9 cellular contexts compared by ENCODE assay signal in genomic region chr19:47610902-47611301, GRCh38. TPM values are rescaled to one million over a fixed set of nuclear protein-coding genes. Genes with fewer than 3 reads are reported as not detected.
DNase-seq lines count a peak whose midpoint lies in the region; ATAC-seq and TF ChIP-seq lines count a peak whose summit lies in the region.
"Had no signal": no experiment of that assay in that cellular context is flagged by ENCODE, and none has a peak within 500 bp of the region (broad histone marks: within the 10 kb centered on the region; RNA-seq: fewer than 3 reads in every experiment).

No MANE protein-coding gene starts in this region.

- peaks cover 42% of the 10 kb centered on the region for H3K4me1 Mint-ChIP-seq in CD14-positive monocyte

- intact Hi-C loops in CD14-positive monocyte (cut with micrococcal nuclease) (loop anchor here in 1 of 2 donors (5.0 kb wide), 1 partner anchor 51 kb away; no protein-coding TSS in a partner anchor), OCI-LY7 (cut with micrococcal nuclease; ENCODE audit: unreplicated experiment) (no loop called here)

- DNase-seq in CD14-positive monocyte (ENCODE audit: low spot score) (no peak), OCI-LY7 (ENCODE audit: low spot score) (no peak), osteoblast (ENCODE audit: insufficient read length, low spot score, missing footprints) (no peak), SIG-M5 (lab: John Stamatoyannopoulos, UW) (no peak), NCI-H1417 treated with DMSO at 0.1 percent for 48 hours (lab: John Stamatoyannopoulos, UW) (no peak), SW 1271 (lab: John Stamatoyannopoulos, UW) (no peak)

- peak overlapping the region; percentile 98 for H3K4me2 ChIP-seq in OCI-LY7 (ENCODE audit: low read length)
- H3K4me2 ChIP-seq in osteoblast (ENCODE audit: insufficient read depth, low read length): peak overlapping the region; percentile 79

- H3K27ac ChIP-seq in OCI-LY7 (ENCODE audit: low read depth, low read length, poor library complexity, severe bottlenecking) (no peak overlapping the region), osteoblast (ENCODE audit: low read depth, low read length) (peak overlapping the region; percentile 69)

- H3K36me3 Mint-ChIP-seq in CD14-positive monocyte: peaks cover 10 to 21% of the 10 kb centered on the region in 2 donors

- TF ChIP-seq CTCF in CD14-positive monocyte (IDR thresholded peaks at IDR 0.05): no peak
- TF ChIP-seq CTCF in OCI-LY7 (conservative IDR thresholded peaks at IDR 0.05; ENCODE audit: low read length): no peak
- no peak for TF ChIP-seq CTCF in osteoblast (IDR thresholded peaks at IDR 0.05; ENCODE audit: extremely low read depth, low read depth, low read length)

- H3K9me3 ChIP-seq in OCI-LY7 (ENCODE audit: low read length) (no peaks in the 10 kb centered on the region), endocrine pancreas (ENCODE audit: control insufficient read depth, low read length) (no peaks in the 10 kb centered on the region), osteoblast (ENCODE audit: low read depth, low read length) (no peaks in the 10 kb centered on the region)

- H3K9me3 Mint-ChIP-seq in CD14-positive monocyte: peaks cover 0 to 2% (median 0%) of the 10 kb centered on the region in 7 donors

- CTCF ChIA-PET in OCI-LY7 (lab: Charles Lee; ENCODE audit: unreplicated experiment): no interaction called here

- peak overlapping the region in 4 of 7 donors; percentile 50 to 80 (median 74) for H3K27ac Mint-ChIP-seq in CD14-positive monocyte

- H3K79me2 ChIP-seq in OCI-LY7 (ENCODE audit: insufficient read depth, low read depth, low read length) (peaks cover 76% of the 10 kb centered on the region), osteoblast (ENCODE audit: insufficient read depth, low read length) (peaks cover 79% of the 10 kb centered on the region)

- H3K4me1 ChIP-seq in OCI-LY7 (ENCODE audit: insufficient read depth, low read length, poor library complexity, severe bottlenecking): peaks cover 29% of the 10 kb centered on the region
- no peaks in the 10 kb centered on the region for H3K4me1 ChIP-seq in endocrine pancreas (ENCODE audit: control insufficient read depth, insufficient read depth, low read length)
- peaks cover 19% of the 10 kb centered on the region for H3K4me1 ChIP-seq in osteoblast (ENCODE audit: insufficient read depth, low read length)

- H3K4me3 ChIP-seq in OCI-LY7 (ENCODE audit: low read depth, low read length, poor library complexity, severe bottlenecking) (no peak overlapping the region), endocrine pancreas (ENCODE audit: control insufficient read depth, insufficient read depth, low read length) (peak overlapping the region; percentile 38), osteoblast (ENCODE audit: insufficient read depth, low read length) (peak overlapping the region; percentile 99)

- H3K27me3 Mint-ChIP-seq in CD14-positive monocyte (ENCODE audit: low read depth in 3 of 3): peaks cover 0 to 1% (median 0%) of the 10 kb centered on the region in 3 donors

- peak overlapping the region; percentile 40 for H3K9ac ChIP-seq in endocrine pancreas (ENCODE audit: control insufficient read depth, insufficient read depth, low read length)

- POLR2A ChIA-PET in OCI-LY7 (lab: Charles Lee): interaction anchor here (0.5 to 1.7 kb wide), 4 partner anchors 10 to 88 kb away, joined by 3 to 5 read pairs (median 4); no protein-coding TSS in a partner anchor

- H4K20me1 ChIP-seq in OCI-LY7 (ENCODE audit: insufficient read depth, low read length) (peaks cover 3% of the 10 kb centered on the region; the same call in 1 of the 2 replicates), osteoblast (ENCODE audit: insufficient read depth, low read length) (peaks cover 51% of the 10 kb centered on the region)

- no peak for ATAC-seq in GM18858 (IDR thresholded peaks at IDR 0.05; ENCODE audit: unreplicated experiment)

- H2AFZ ChIP-seq in OCI-LY7 (ENCODE audit: low read length) (no peak overlapping the region), osteoblast (ENCODE audit: low read length) (no peak overlapping the region)

- H3K9me2 ChIP-seq in OCI-LY7 (ENCODE audit: insufficient read depth, low read length): no peaks in the 10 kb centered on the region

- H3K36me3 ChIP-seq in OCI-LY7 (ENCODE audit: insufficient read depth, low read length) (peaks cover 20% of the 10 kb centered on the region), endocrine pancreas (ENCODE audit: control insufficient read depth, insufficient read depth, low read length) (no peaks in the 10 kb centered on the region), osteoblast (ENCODE audit: insufficient read depth, low read length) (peaks cover 4% of the 10 kb centered on the region)

- H3K4me3 Mint-ChIP-seq in CD14-positive monocyte: peak overlapping the region; percentile 75 to 76

- BruUV-seq in OCI-LY7 (replicated peaks; lab: Mats Ljungman, UMichigan): no TSS peak

- H3K27me3 ChIP-seq in endocrine pancreas (ENCODE audit: control insufficient read depth, insufficient read depth, low read length): no peaks in the 10 kb centered on the region
- H3K27me3 ChIP-seq in osteoblast (ENCODE audit: insufficient read depth, low read length): no peaks in the 10 kb centered on the region

RNA-seq across cellular contexts. Expression of gene BICRA, which starts 2.0 kb away (rescaled TPM):
- under 1 TPM in 1 of 2 donors, not detected in 1; 0.08 TPM for polyA plus RNA-seq in CD14-positive monocyte
- total RNA-seq in OCI-LY7 (2014; rRNA removed; shearing (Covaris generic)): 2.1 and 4.4 TPM in 2 replicates
- total RNA-seq in OCI-LY7 (2022): 16.0 and 16.5 TPM in 2 replicates
- total RNA-seq in osteoblast: 3.8 and 4.7 TPM in 2 replicates

RNA-seq across cellular contexts. Expression of gene ZNF541, which starts 38.0 kb away (rescaled TPM):
- not detected for polyA plus RNA-seq in CD14-positive monocyte
- not detected in 2 replicates for total RNA-seq in OCI-LY7 (2014; rRNA removed; shearing (Covaris generic))
- total RNA-seq in OCI-LY7 (2022) (not detected in 2 replicates), osteoblast (under 0.01 TPM in 2 replicates)
- total RNA-seq: activated CD8-positive, alpha-beta memory T cell treated with anti-CD3 and anti-CD28 coated beads for 36 hours had no signal
